10 cellular contexts compared by ENCODE assay signal in genomic region chr17:80833952-80834895, GRCh38.
DNase-seq lines count a peak whose midpoint lies in the region; ATAC-seq, FAIRE-seq and TF ChIP-seq lines count a peak whose summit lies in the region.
"Had no signal": no experiment of that assay in that cellular context is flagged by ENCODE, and none has a peak within 500 bp of the region (broad histone marks: within the 10 kb centered on the region; RNA-seq: fewer than 3 reads in every experiment).

No MANE protein-coding gene starts in this region.

- no peak for FAIRE-seq in GM12878 (lab: Jason Lieb, UNC)
- FAIRE-seq: islet of Langerhans had no signal

- no peaks in the 10 kb centered on the region for H3K79me2 ChIP-seq in GM12878 (ENCODE audit: control insufficient read depth, insufficient read depth, low read length)

- H3K4me1 Mint-ChIP-seq in activated T-cell treated with anti-CD3 and anti-CD28 coated beads, Interleukin-2, amount 50 U/mL, for 72 hours (ENCODE audit: low read depth), result peaks cover 50% of the 10 kb centered on the region

- in situ Hi-C loops in GM12878 (cut with MboI), result no loop called here

- H3K36me3 Mint-ChIP-seq in activated T-cell treated with anti-CD3 and anti-CD28 coated beads, Interleukin-2, amount 50 U/mL, for 72 hours (ENCODE audit: insufficient read depth in 2 of 2), result peaks cover 0 to 15% of the 10 kb centered on the region in 2 donors

- H3K27ac ChIP-seq in GM12878 (ENCODE audit: control insufficient read depth, insufficient read depth), result no peak overlapping the region
- H3K27ac ChIP-seq in right lobe of liver, result peak overlapping the region in 1 of 3 donors; percentile 81
- H3K27ac ChIP-seq in urinary bladder (ENCODE audit: low read depth), result peak overlapping the region; percentile 65

- ATAC-seq in activated T-cell treated with anti-CD3 and anti-CD28 coated beads, Interleukin-2, amount 50 U/mL, for 72 hours (replicated peaks in 1 of 2), result no peak
- no peak for ATAC-seq in GM12878
- ATAC-seq in right lobe of liver, result no peak
- no peak for ATAC-seq in omental fat pad (ENCODE audit: low FRiP score)

- RAD21 ChIA-PET in GM12878 (lab: Charles Lee; ENCODE audit: unreplicated experiment), result interaction anchor here (1.2 to 1.9 kb wide), 8 partner anchors 21 to 229 kb away, joined by 3 to 15 read pairs (median 7); no protein-coding TSS in a partner anchor

- POLR2A ChIA-PET in GM12878 (lab: Charles Lee), result interaction anchor here (0.6 to 1.8 kb wide), 4 partner anchors 20 to 260 kb away, joined by 3 to 9 read pairs (median 4); no protein-coding TSS in a partner anchor

- SMC1A ChIA-PET in GM12878 (lab: Charles Lee; ENCODE audit: uncharacterized antibody, unreplicated experiment), result interaction anchor here (1.3 to 2.1 kb wide), 7 partner anchors 22 to 229 kb away, joined by 3 to 17 read pairs (median 9); no protein-coding TSS in a partner anchor

- CTCF ChIA-PET in GM12878 (lab: Yijun Ruan, JAX), result interaction anchor here (1.1 to 2.5 kb wide), 5 partner anchors 12 to 96 kb away, joined by 3 to 7 read pairs (median 4); no protein-coding TSS in a partner anchor

- DNase-seq in activated T-cell treated with anti-CD3 and anti-CD28 coated beads, Interleukin-2, amount 50 U/mL, for 72 hours, result no peak
- DNase-seq in activated T-cell treated with anti-CD3 and anti-CD28 coated beads for 4 hours (no peak), GM12878 (ENCODE audit: low read depth, low spot score) (no peak), right lobe of liver (peak in 2 of 3 donors; percentile 29 to 48), middle frontal gyrus (ENCODE audit: extremely low spot score, low spot score) (no peak), LoVo (ENCODE audit: low spot score) (no peak), omental fat pad (ENCODE audit: low spot score) (no peak)
- DNase-seq: activated CD4-positive, alpha-beta T cell treated with anti-CD3 and anti-CD28 coated beads, Interleukin-2, amount 50 U/mL, for 1 hour had no signal

- H3K9ac ChIP-seq in GM12878 (ENCODE audit: control insufficient read depth, insufficient read depth, low read length), result no peak overlapping the region

- intact Hi-C loops in GM12878 (cut with micrococcal nuclease; ENCODE audit: unreplicated experiment) (loop anchor here (1.0 to 5.0 kb wide), 3 partner anchors 22 to 97 kb away; no protein-coding TSS in a partner anchor), right lobe of liver (cut with DNase I) (no loop called here)

- TF ChIP-seq POLR2A in GM12878 (IDR thresholded peaks at IDR 0.05; ENCODE audit: low read depth, low read length) (no peak), right lobe of liver (IDR thresholded peaks at IDR 0.05) (no peak)

- H3K9me3 Mint-ChIP-seq in activated T-cell treated with anti-CD3 and anti-CD28 coated beads, Interleukin-2, amount 50 U/mL, for 72 hours, result no peaks in the 10 kb centered on the region

- no peak overlapping the region for H2AFZ ChIP-seq in GM12878 (ENCODE audit: control insufficient read depth, low read depth, low read length)

- H3K4me1 ChIP-seq in GM12878 (ENCODE audit: control insufficient read depth, insufficient read depth, low read length) (peaks cover 16% of the 10 kb centered on the region), right lobe of liver (no peaks in the 10 kb centered on the region), urinary bladder (ENCODE audit: insufficient read depth) (no peaks in the 10 kb centered on the region)

- H3K4me3 ChIP-seq in GM12878, result no peak overlapping the region
- no peak overlapping the region for H3K4me3 ChIP-seq in right lobe of liver
- no peak overlapping the region for H3K4me3 ChIP-seq in urinary bladder (ENCODE audit: low read depth, low read length)

- H3K4me2 ChIP-seq in GM12878 (ENCODE audit: control insufficient read depth, insufficient read depth), result no peak overlapping the region

- peak overlapping the region; percentile 47 to 77 for H3K4me3 Mint-ChIP-seq in activated T-cell treated with anti-CD3 and anti-CD28 coated beads, Interleukin-2, amount 50 U/mL, for 72 hours

- no peak for TF ChIP-seq RAD21 in GM12878 (IDR thresholded peaks at IDR 0.05; ENCODE audit: insufficient read depth, low read depth, low read length)

- TF ChIP-seq EP300 in GM12878 (IDR thresholded peaks at IDR 0.05; ENCODE audit: borderline replicate concordance in 1 of 2, control insufficient read depth in 1 of 2, low read depth in 2 of 2, low read length in 2 of 2), result no peak

- H3K27me3 ChIP-seq in GM12878 (replicated peaks in 1 of 2; ENCODE audit: control insufficient read depth in 2 of 2, insufficient read depth in 2 of 2, low read length in 1 of 2), result no peaks in the 10 kb centered on the region
- H3K27me3 ChIP-seq in right lobe of liver, result no peaks in the 10 kb centered on the region

- peaks cover 2 to 3% of the 10 kb centered on the region in 2 experiments; a peak in 2 of 4 replicates for H3K36me3 ChIP-seq in GM12878 (ENCODE audit: control insufficient read depth in 2 of 2, insufficient read depth in 2 of 2, low read length in 1 of 2)
- H3K36me3 ChIP-seq in right lobe of liver, result no peaks in the 10 kb centered on the region
- H3K36me3 ChIP-seq in urinary bladder (ENCODE audit: insufficient read depth), result no peaks in the 10 kb centered on the region

- WGBS in GM12878 (ENCODE audit: insufficient coverage, insufficient replicate concordance, low lambda C conversion rate, missing lambda C conversion rate), result 96% methylated on average over 42 of the region's 42 CpGs
- WGBS in right lobe of liver (ENCODE audit: insufficient coverage, low coverage, low lambda C conversion rate, missing lambda C conversion rate), result 90% methylated on average over 20 of the region's 42 CpGs
- WGBS in urinary bladder, result 63% methylated on average over 42 of the region's 42 CpGs

- no peaks in the 10 kb centered on the region for H4K20me1 ChIP-seq in GM12878 (ENCODE audit: control insufficient read depth, insufficient read depth)

- H3K27me3 Mint-ChIP-seq in activated T-cell treated with anti-CD3 and anti-CD28 coated beads, Interleukin-2, amount 50 U/mL, for 72 hours (ENCODE audit: low read depth), result no peaks in the 10 kb centered on the region

- peak overlapping the region; percentile 27 for H3K27ac Mint-ChIP-seq in activated T-cell treated with anti-CD3 and anti-CD28 coated beads, Interleukin-2, amount 50 U/mL, for 72 hours

- H3K9me3 ChIP-seq in GM12878 (replicated peaks; ENCODE audit: control insufficient read depth, insufficient read depth, low read length) (no peaks in the 10 kb centered on the region), right lobe of liver (no peaks in the 10 kb centered on the region)

- BruUV-seq in GM12878 (replicated peaks; lab: Mats Ljungman, UMichigan), result no TSS peak

- no peak for TF ChIP-seq CTCF in GM12878 (IDR thresholded peaks at IDR 0.05 in 2 of 3, conservative IDR thresholded peaks at IDR 0.05 in 1 of 3; ENCODE audit: control insufficient read depth in 2 of 3, extremely low read depth in 1 of 3, insufficient read depth in 1 of 3, low read depth in 3 of 3, low read length in 3 of 3)
- TF ChIP-seq CTCF in right lobe of liver (IDR thresholded peaks at IDR 0.05), result no peak
- no peak for TF ChIP-seq CTCF in omental fat pad (IDR thresholded peaks at IDR 0.05)

TF ChIP-seq in GM12878, 131 proteins besides CTCF, POLR2A, EP300 and RAD21:
- TF ChIP-seq, protein P1, sequence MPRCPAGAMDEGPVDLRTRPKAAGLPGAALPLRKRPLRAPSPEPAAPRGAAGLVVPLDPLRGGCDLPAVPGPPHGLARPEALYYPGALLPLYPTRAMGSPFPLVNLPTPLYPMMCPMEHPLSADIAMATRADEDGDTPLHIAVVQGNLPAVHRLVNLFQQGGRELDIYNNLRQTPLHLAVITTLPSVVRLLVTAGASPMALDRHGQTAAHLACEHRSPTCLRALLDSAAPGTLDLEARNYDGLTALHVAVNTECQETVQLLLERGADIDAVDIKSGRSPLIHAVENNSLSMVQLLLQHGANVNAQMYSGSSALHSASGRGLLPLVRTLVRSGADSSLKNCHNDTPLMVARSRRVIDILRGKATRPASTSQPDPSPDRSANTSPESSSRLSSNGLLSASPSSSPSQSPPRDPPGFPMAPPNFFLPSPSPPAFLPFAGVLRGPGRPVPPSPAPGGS (IDR thresholded peaks at IDR 0.05; ENCODE audit: borderline replicate concordance, insufficient read depth, low read depth, low read length, poor library complexity, severe bottlenecking), result peak; percentile 53
- TF ChIP-seq SMC3 (IDR thresholded peaks at IDR 0.05; ENCODE audit: borderline replicate concordance, low read length) (no peak), TCF3 (IDR thresholded peaks at IDR 0.05; ENCODE audit: borderline replicate concordance, insufficient read depth, low read depth, low read length) (0 out of 2 replicates have a peak, but pooled peaks have one; percentile 22)

Comparison
In these comparisons a context has a peak if more than half of its experiments do, and no peak if none do; other contexts are left out.
1. DNase-seq: peak in right lobe of liver (2 of 3); none in activated T-cell treated with anti-CD3 and anti-CD28 coated beads, Interleukin-2, amount 50 U/mL, for 72 hours (0 of 2), activated T-cell treated with anti-CD3 and anti-CD28 coated beads for 4 hours (single experiment), GM12878 (single experiment), middle frontal gyrus (single experiment), LoVo (single experiment) and omental fat pad (single experiment).